In the genomic region with DNA sequence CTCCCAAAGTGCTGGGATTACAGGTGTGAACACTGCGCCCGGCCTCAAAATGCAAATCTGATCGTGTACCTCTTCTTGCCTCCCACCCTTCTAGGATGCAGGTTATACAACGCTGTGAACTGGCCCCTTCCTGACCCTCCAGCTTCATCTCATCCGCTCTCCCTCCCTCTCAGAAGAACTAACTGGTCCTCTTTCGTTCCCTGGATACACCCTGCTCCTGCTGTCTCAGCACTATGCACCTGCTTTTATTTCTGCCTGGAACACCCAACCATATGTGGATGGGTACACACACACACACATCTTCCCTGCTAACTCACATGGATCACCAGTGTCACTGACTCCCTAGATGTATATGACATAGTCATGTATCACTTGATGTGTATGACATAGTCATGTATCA, we compare ENCODE assay signal across 27 cellular contexts.
"Had no signal": no experiment of that assay in that cellular context is flagged by ENCODE, and none has a peak within 500 bp of the region (broad histone marks: within the 10 kb centered on the region; RNA-seq: fewer than 3 reads in every experiment).

No MANE protein-coding gene starts in this region.

- H3K9ac ChIP-seq: parathyroid adenoma had no signal

- H3K36me3 ChIP-seq: cardiac muscle cell, colonic mucosa, spleen, transverse colon, vagina had no signal

- FAIRE-seq: endothelial cell of umbilical vein, TTC549 had no signal

- DNase-seq: activated B cell treated with CpG ODN at 0.5 μM for 24 hours; activated CD4-positive, alpha-beta T cell treated with anti-CD3 and anti-CD28 coated beads for 36 hours; activated CD4-positive, alpha-beta T cell treated with anti-CD3 and anti-CD28 coated beads, Interleukin-2, amount 50 U/mL, for 4 hours; activated effector memory CD4-positive, alpha-beta T cell treated with Interleukin-2 at 50 U/mL for 16 hours; activated naive CD4-positive, alpha-beta T cell treated with Interleukin-2 at 50 U/mL for 16 hours; activated T-cell treated with anti-CD3 and anti-CD28 coated beads for 4 hours; activated T-cell treated with anti-CD3 and anti-CD28 coated beads, Interleukin-2, amount 50 U/mL, for 72 hours; anterior cingulate cortex; cerebellar nuclear complex; colonic mucosa; dorsolateral prefrontal cortex; effector memory CD4-positive, alpha-beta T cell; foreskin melanocyte; left ventricle myocardium superior; mammary epithelial cell; spleen; stimulated activated naive CD4-positive, alpha-beta T cell treated with Interleukin-2 at 50 U/mL for 16 hours; T-helper 9 cell; testis; transverse colon had no signal

- H3K4me3 Mint-ChIP-seq: activated B cell treated with CpG ODN at 0.5 μM for 24 hours; activated CD4-positive, alpha-beta T cell treated with anti-CD3 and anti-CD28 coated beads for 36 hours; activated naive CD8-positive, alpha-beta T cell; activated T-cell treated with anti-CD3 and anti-CD28 coated beads, Interleukin-2, amount 50 U/mL, for 72 hours had no signal

- H3K4me1 ChIP-seq: colonic mucosa, parathyroid adenoma, spleen, transverse colon, vagina had no signal

- H3K79me2 ChIP-seq: parathyroid adenoma had no signal

- H3K9me3 ChIP-seq: colonic mucosa, spleen, testis, transverse colon, vagina had no signal

- H3K36me3 Mint-ChIP-seq: activated naive CD8-positive, alpha-beta T cell had no signal

- H3K4me1 Mint-ChIP-seq: activated B cell treated with CpG ODN at 0.5 μM for 24 hours; activated CD4-positive, alpha-beta T cell treated with anti-CD3 and anti-CD28 coated beads for 36 hours had no signal

- H3K27ac ChIP-seq: cardiac muscle cell, colonic mucosa, dorsolateral prefrontal cortex, parathyroid adenoma, spleen, testis, transverse colon, vagina had no signal

- H3K27me3 ChIP-seq: cardiac muscle cell, colonic mucosa, dorsolateral prefrontal cortex, spleen, testis, vagina had no signal

- H2AFZ ChIP-seq: parathyroid adenoma had no signal

- ATAC-seq: activated CD4-positive, alpha-beta T cell treated with anti-CD3 and anti-CD28 coated beads for 36 hours; activated T-cell treated with anti-CD3 and anti-CD28 coated beads, Interleukin-2, amount 50 U/mL, for 72 hours; left ventricle myocardium superior; right cardiac atrium had no signal

- H3K4me3 ChIP-seq: cardiac muscle cell, colonic mucosa, dorsolateral prefrontal cortex, spleen, transverse colon, vagina had no signal

- H3K27ac Mint-ChIP-seq: activated B cell treated with CpG ODN at 0.5 μM for 24 hours; activated CD4-positive, alpha-beta T cell treated with anti-CD3 and anti-CD28 coated beads for 36 hours; activated naive CD8-positive, alpha-beta T cell; activated T-cell treated with anti-CD3 and anti-CD28 coated beads, Interleukin-2, amount 50 U/mL, for 72 hours had no signal

- H3K9me3 Mint-ChIP-seq: activated B cell treated with CpG ODN at 0.5 μM for 24 hours; activated T-cell treated with anti-CD3 and anti-CD28 coated beads, Interleukin-2, amount 50 U/mL, for 72 hours had no signal
